ENCODE assay signal across 25 cellular contexts in genomic region chr6:137104926-137105325, GRCh38.
DNase-seq lines count a peak whose midpoint lies in the region; ATAC-seq and TF ChIP-seq lines count a peak whose summit lies in the region.
"Had no signal": no experiment of that assay in that cellular context is flagged by ENCODE, and none has a peak within 500 bp of the region (broad histone marks: within the 10 kb centered on the region; RNA-seq: fewer than 3 reads in every experiment).

No MANE protein-coding gene starts in this region.

- peak overlapping the region; percentile 12 for H3K4me3 Mint-ChIP-seq in T-helper 1 cell treated with Interleukin-12 subunit alpha and Interleukin-12 subunit beta and Interleukin-4 antibody, amounts not matched to agents 30 μg/mL and 1 μg/mL, for 36 hours
- H3K4me3 Mint-ChIP-seq in effector memory CD8-positive, alpha-beta T cell = peak overlapping the region in 1 of 2 donors; percentile 27
- no peak overlapping the region for H3K4me3 Mint-ChIP-seq in natural killer cell treated with Interleukin-12 subunit alpha and Interleukin-12 subunit beta and Interleukin-15 and Interleukin-18, amount 100 ng/mL, for 72 hours
- H3K4me3 Mint-ChIP-seq: activated naive CD4-positive, alpha-beta T cell treated with anti-CD3 and anti-CD28 coated beads, Interleukin-2, amount 50 U/mL, for 24 hours; CD14-positive monocyte; neural crest cell had no signal

- no peak for DNase-seq in T-helper 1 cell
- no peak for DNase-seq in RWPE1 (ENCODE audit: low spot score)
- DNase-seq in effector memory CD8-positive, alpha-beta T cell = no peak
- no peak for DNase-seq in natural killer cell treated with Interleukin-12 subunit alpha and Interleukin-12 subunit beta and Interleukin-15 and Interleukin-18, amount 100 ng/mL, for 72 hours (ENCODE audit: low spot score)
- no peak for DNase-seq in mucosa of descending colon
- DNase-seq in activated gamma-delta T cell treated with Interleukin-2 at 50 U/mL for 16 hours = no peak
- DNase-seq: aorta; caudate nucleus; EL; GM23248; NCI-H510A; SHP77; stimulated activated CD4-positive, alpha-beta T cell treated with anti-CD3 and anti-CD28 coated beads, Interleukin-4, amount 100 ng/mL, for 24 hours; stimulated activated naive CD4-positive, alpha-beta T cell; T1000; WERI-Rb-1 had no signal

- peaks cover 27% of the 10 kb centered on the region for H3K36me3 Mint-ChIP-seq in T-helper 1 cell treated with Interleukin-12 subunit alpha and Interleukin-12 subunit beta and Interleukin-4 antibody, amounts not matched to agents 30 μg/mL and 1 μg/mL, for 36 hours (ENCODE audit: low read depth)
- no peaks in the 10 kb centered on the region for H3K36me3 Mint-ChIP-seq in effector memory CD8-positive, alpha-beta T cell (ENCODE audit: insufficient read depth)
- no peaks in the 10 kb centered on the region for H3K36me3 Mint-ChIP-seq in natural killer cell treated with Interleukin-12 subunit alpha and Interleukin-12 subunit beta and Interleukin-15 and Interleukin-18, amount 100 ng/mL, for 72 hours
- H3K36me3 Mint-ChIP-seq: activated naive CD4-positive, alpha-beta T cell treated with anti-CD3 and anti-CD28 coated beads, Interleukin-2, amount 50 U/mL, for 24 hours; CD14-positive monocyte had no signal

- H3K9me3 ChIP-seq in mucosa of descending colon = no peaks in the 10 kb centered on the region

- intact Hi-C loops in mucosa of descending colon (cut with DNase I, micrococcal nuclease) = no loop called here

- no peaks in the 10 kb centered on the region for H3K36me3 ChIP-seq in mucosa of descending colon (ENCODE audit: low read depth)
- H3K36me3 ChIP-seq: tibial nerve, WERI-Rb-1 had no signal

- H3K9me3 Mint-ChIP-seq in T-helper 1 cell treated with Interleukin-12 subunit alpha and Interleukin-12 subunit beta and Interleukin-4 antibody, amounts not matched to agents 30 μg/mL and 1 μg/mL, for 36 hours = peaks cover 69% of the 10 kb centered on the region
- H3K9me3 Mint-ChIP-seq in effector memory CD8-positive, alpha-beta T cell = no peaks in the 10 kb centered on the region
- H3K9me3 Mint-ChIP-seq in natural killer cell treated with Interleukin-12 subunit alpha and Interleukin-12 subunit beta and Interleukin-15 and Interleukin-18, amount 100 ng/mL, for 72 hours = no peaks in the 10 kb centered on the region
- H3K9me3 Mint-ChIP-seq: activated naive CD4-positive, alpha-beta T cell treated with anti-CD3 and anti-CD28 coated beads, Interleukin-2, amount 50 U/mL, for 24 hours had no signal

- H3K27me3 Mint-ChIP-seq in T-helper 1 cell treated with Interleukin-12 subunit alpha and Interleukin-12 subunit beta and Interleukin-4 antibody, amounts not matched to agents 30 μg/mL and 1 μg/mL, for 36 hours (ENCODE audit: low read depth) = no peaks in the 10 kb centered on the region
- H3K27me3 Mint-ChIP-seq in effector memory CD8-positive, alpha-beta T cell = no peaks in the 10 kb centered on the region
- H3K27me3 Mint-ChIP-seq in natural killer cell treated with Interleukin-12 subunit alpha and Interleukin-12 subunit beta and Interleukin-15 and Interleukin-18, amount 100 ng/mL, for 72 hours = no peaks in the 10 kb centered on the region

- H3K27ac ChIP-seq in RWPE1 = peak overlapping the region; percentile 88
- H3K27ac ChIP-seq: 22Rv1, GM23248, tibial nerve, WERI-Rb-1 had no signal

- H3K4me1 ChIP-seq in mucosa of descending colon (ENCODE audit: low read depth) = no peaks in the 10 kb centered on the region
- H3K4me1 ChIP-seq: tibial nerve had no signal

- POLR2A ChIA-PET in RWPE1 (lab: Yijun Ruan, JAX; ENCODE audit: low non-redundant PET) = no interaction called here

- H3K4me3 ChIP-seq in mucosa of descending colon = no peak overlapping the region
- H3K4me3 ChIP-seq: GM23248, tibial nerve had no signal

- peak overlapping the region; percentile 62 for H3K27ac Mint-ChIP-seq in T-helper 1 cell treated with Interleukin-12 subunit alpha and Interleukin-12 subunit beta and Interleukin-4 antibody, amounts not matched to agents 30 μg/mL and 1 μg/mL, for 36 hours
- H3K27ac Mint-ChIP-seq in effector memory CD8-positive, alpha-beta T cell = peak overlapping the region; percentile 59 to 61
- H3K27ac Mint-ChIP-seq in natural killer cell treated with Interleukin-12 subunit alpha and Interleukin-12 subunit beta and Interleukin-15 and Interleukin-18, amount 100 ng/mL, for 72 hours = peak overlapping the region; percentile 5 to 28
- H3K27ac Mint-ChIP-seq: activated naive CD4-positive, alpha-beta T cell treated with anti-CD3 and anti-CD28 coated beads, Interleukin-2, amount 50 U/mL, for 24 hours; CD14-positive monocyte had no signal

- CTCF ChIA-PET in RWPE1 (lab: Yijun Ruan, JAX) = interaction anchor here (0.6 kb wide), 1 partner anchor 129 kb away, joined by 3 read pairs; no protein-coding TSS in a partner anchor

- H3K4me1 Mint-ChIP-seq in T-helper 1 cell treated with Interleukin-12 subunit alpha and Interleukin-12 subunit beta and Interleukin-4 antibody, amounts not matched to agents 30 μg/mL and 1 μg/mL, for 36 hours (ENCODE audit: low read depth) = peaks cover 47% of the 10 kb centered on the region
- peaks cover 24 to 28% of the 10 kb centered on the region in 2 donors for H3K4me1 Mint-ChIP-seq in effector memory CD8-positive, alpha-beta T cell (ENCODE audit: low read depth in 2 of 2)
- H3K4me1 Mint-ChIP-seq in natural killer cell treated with Interleukin-12 subunit alpha and Interleukin-12 subunit beta and Interleukin-15 and Interleukin-18, amount 100 ng/mL, for 72 hours (ENCODE audit: low read depth in 2 of 2) = peaks cover 28 to 34% of the 10 kb centered on the region in 2 donors
- H3K4me1 Mint-ChIP-seq: activated naive CD4-positive, alpha-beta T cell treated with anti-CD3 and anti-CD28 coated beads, Interleukin-2, amount 50 U/mL, for 24 hours; CD14-positive monocyte; neural crest cell had no signal

- TF ChIP-seq CTCF in RWPE1 (conservative IDR thresholded peaks at IDR 0.05; ENCODE audit: low read depth) = no peak
- TF ChIP-seq CTCF in mucosa of descending colon (IDR thresholded peaks at IDR 0.05) = no peak

- peak; percentile 2 for ATAC-seq in effector memory CD8-positive, alpha-beta T cell (replicated peaks)
- ATAC-seq in natural killer cell treated with Interleukin-12 subunit alpha and Interleukin-12 subunit beta and Interleukin-15 and Interleukin-18, amount 100 ng/mL, for 72 hours = no peak
- no peak for ATAC-seq in mucosa of descending colon
- ATAC-seq in HG03025 (IDR thresholded peaks at IDR 0.05; ENCODE audit: low FRiP score, unreplicated experiment) = no peak
- ATAC-seq: HepG2, sciatic nerve had no signal
